Comparison of ENCODE assay signal across 1 cellular context in genomic region chr14:57266060-57266459, GRCh38.
TF ChIP-seq lines count a peak whose summit lies in the region.

No MANE protein-coding gene starts in this region.

TF ChIP-seq in GM23338, 12 proteins besides CTCF, POLR2A, EP300 and RAD21 (continued from another document):
- TF ChIP-seq ZNF462 (CRISPR knock-in tag; IDR thresholded peaks at IDR 0.05), result no peak
- no peak for TF ChIP-seq EZH2phosphoT487 (IDR thresholded peaks at IDR 0.05; ENCODE audit: unreplicated experiment)
- TF ChIP-seq ZNF331 (CRISPR knock-in tag; IDR thresholded peaks at IDR 0.05; ENCODE audit: low read depth), result no peak
- no peak for TF ChIP-seq REST (IDR thresholded peaks at IDR 0.05; ENCODE audit: unreplicated experiment)
- no peak for TF ChIP-seq ZNF114 (CRISPR knock-in tag; IDR thresholded peaks at IDR 0.05)
